Comparison of ENCODE assay signal across 20 cellular contexts in the genomic region with DNA sequence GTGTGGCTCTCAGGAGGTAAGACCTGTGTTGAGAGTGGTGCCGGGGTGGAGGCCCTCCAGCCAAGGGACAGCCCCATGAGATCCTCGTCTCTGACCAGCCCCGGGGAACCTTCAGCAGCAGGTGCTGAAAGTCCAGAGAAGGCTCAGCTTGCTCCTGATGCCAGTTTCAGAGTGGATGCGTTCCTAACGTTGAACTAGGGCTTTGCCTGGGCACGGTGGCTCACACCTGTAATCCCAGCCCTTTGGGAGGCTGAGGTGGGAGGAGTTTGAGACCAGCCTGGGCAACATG. TPM values are rescaled to one million over a fixed set of nuclear protein-coding genes. Genes with fewer than 3 reads are reported as not detected.
DNase-seq lines count a peak whose midpoint lies in the region; ATAC-seq and TF ChIP-seq lines count a peak whose summit lies in the region.
"Had no signal": no experiment of that assay in that cellular context is flagged by ENCODE, and none has a peak within 500 bp of the region (broad histone marks: within the 10 kb centered on the region; RNA-seq: fewer than 3 reads in every experiment).

No MANE protein-coding gene starts in this region.

- no peak for ATAC-seq in WTC11
- peak; percentile 6 for ATAC-seq in left colon
- no peak for ATAC-seq in HG03039 (IDR thresholded peaks at IDR 0.05; ENCODE audit: unreplicated experiment)
- ATAC-seq in GM21360 (IDR thresholded peaks at IDR 0.05; ENCODE audit: unreplicated experiment): no peak
- ATAC-seq in Right ventricle myocardium inferior: no peak
- ATAC-seq: activated naive CD8-positive, alpha-beta T cell treated with anti-CD3 and anti-CD28 coated beads, Interleukin-2, amount 50 U/mL, for 24 hours; gastroesophageal sphincter; K562; left ventricle myocardium superior; naive thymus-derived CD8-positive, alpha-beta T cell; stimulated activated naive CD8-positive, alpha-beta T cell treated with anti-CD3 and anti-CD28 coated beads, Interleukin-15, Interleukin-2, amounts not matched to agents 100 U/mL and 50 U/mL, for 24 hours had no signal

- POLR2A ChIA-PET in WTC11 (lab: Charles Lee): no interaction called here

- peaks cover 12% of the 10 kb centered on the region for H3K4me1 Mint-ChIP-seq in WTC11
- H3K4me1 Mint-ChIP-seq: activated naive CD8-positive, alpha-beta T cell treated with anti-CD3 and anti-CD28 coated beads, Interleukin-2, amount 50 U/mL, for 24 hours; naive thymus-derived CD8-positive, alpha-beta T cell had no signal

- H3K27ac Mint-ChIP-seq in WTC11: peak overlapping the region; percentile 83
- H3K27ac Mint-ChIP-seq: activated naive CD8-positive, alpha-beta T cell treated with anti-CD3 and anti-CD28 coated beads, Interleukin-2, amount 50 U/mL, for 24 hours; CD4-positive, alpha-beta T cell; naive thymus-derived CD8-positive, alpha-beta T cell had no signal

- no peaks in the 10 kb centered on the region for H3K27me3 Mint-ChIP-seq in WTC11 (ENCODE audit: low read depth)

- H4K20me1 ChIP-seq in GM23248 (ENCODE audit: insufficient read depth): no peaks in the 10 kb centered on the region
- H4K20me1 ChIP-seq in smooth muscle cell (ENCODE audit: low read depth): no peaks in the 10 kb centered on the region

- no peak overlapping the region for H3K4me3 ChIP-seq in GM23248
- no peak overlapping the region for H3K4me3 ChIP-seq in smooth muscle cell
- H3K4me3 ChIP-seq: gastroesophageal sphincter, K562 had no signal

- intact Hi-C loops in left colon (cut with DNase I, micrococcal nuclease): no loop called here
- intact Hi-C loops in Right ventricle myocardium inferior (cut with DNase I): no loop called here

- no peaks in the 10 kb centered on the region for H3K9me2 ChIP-seq in GM23248 (ENCODE audit: insufficient read depth)

- DNase-seq in GM23248 (no peak), WTC11 (ENCODE audit: low spot score) (no peak), left colon (no peak), smooth muscle cell (lab: John Stamatoyannopoulos, UW; ENCODE audit: unreplicated experiment) (no peak), occipital lobe (lab: John Stamatoyannopoulos, UW) (no peak), Right ventricle myocardium inferior (ENCODE audit: missing footprints) (no peak)
- DNase-seq: activated CD4-positive, alpha-beta T cell treated with anti-CD3 and anti-CD28 coated beads for 48 hours; activated naive CD8-positive, alpha-beta T cell treated with anti-CD3 and anti-CD28 coated beads, Interleukin-2, amount 50 U/mL, for 24 hours; CD4-positive, alpha-beta T cell; DND-41; left ventricle myocardium superior; naive thymus-derived CD8-positive, alpha-beta T cell; NCI-H1694 treated with DMSO at 0.1 percent for 48 hours; NCI-H82; stimulated activated naive CD8-positive, alpha-beta T cell treated with anti-CD3 and anti-CD28 coated beads, Interleukin-15, Interleukin-2, amounts not matched to agents 100 U/mL and 50 U/mL, for 24 hours had no signal

- CTCF ChIA-PET in WTC11 (lab: Charles Lee): interaction anchor here (1.1 kb wide), 1 partner anchor 15 kb away, joined by 3 read pairs; no protein-coding TSS in a partner anchor

- TF ChIP-seq CTCF in WTC11 (IDR thresholded peaks at IDR 0.05) (no peak), smooth muscle cell (IDR thresholded peaks at IDR 0.05; ENCODE audit: borderline replicate concordance, insufficient read depth, poor library complexity, severe bottlenecking) (no peak)

- H3K36me3 ChIP-seq in GM23248 (ENCODE audit: low read depth) (no peaks in the 10 kb centered on the region), smooth muscle cell (ENCODE audit: low read depth) (peaks cover 5% of the 10 kb centered on the region)
- H3K36me3 ChIP-seq: brain microvascular endothelial cell, gastroesophageal sphincter had no signal

- H3K79me2 ChIP-seq in GM23248 (ENCODE audit: insufficient read depth): no peaks in the 10 kb centered on the region
- H3K79me2 ChIP-seq in smooth muscle cell (ENCODE audit: low read depth): peaks cover 33% of the 10 kb centered on the region

- peaks cover 44% of the 10 kb centered on the region for H3K4me1 ChIP-seq in GM23248 (ENCODE audit: insufficient read depth)
- H3K4me1 ChIP-seq in smooth muscle cell (ENCODE audit: low read depth): no peaks in the 10 kb centered on the region

- in situ Hi-C loops in GM23248 (cut with MboI): no loop called here

- H3F3A ChIP-seq in GM23248 (ENCODE audit: insufficient read depth): peaks cover 27% of the 10 kb centered on the region
- peaks cover 18% of the 10 kb centered on the region for H3F3A ChIP-seq in smooth muscle cell (ENCODE audit: low read depth)

- H3K9ac ChIP-seq in GM23248 (no peak overlapping the region), smooth muscle cell (ENCODE audit: low read depth) (peak overlapping the region; percentile 52)

- H3K27me3 ChIP-seq in GM23248 (replicated peaks; ENCODE audit: insufficient read depth) (no peaks in the 10 kb centered on the region), smooth muscle cell (ENCODE audit: low read depth) (no peaks in the 10 kb centered on the region)
- H3K27me3 ChIP-seq: brain microvascular endothelial cell, gastroesophageal sphincter had no signal

- peak overlapping the region; percentile 79; the same call in 1 of the 2 replicates for H3K27ac ChIP-seq in GM23248
- H3K27ac ChIP-seq in smooth muscle cell (ENCODE audit: low read depth): peak overlapping the region; percentile 94
- H3K27ac ChIP-seq: gastroesophageal sphincter had no signal

- no peaks in the 10 kb centered on the region for H3K9me3 ChIP-seq in GM23248 (ENCODE audit: low read depth)
- H3K9me3 ChIP-seq in smooth muscle cell (replicated peaks; ENCODE audit: low read depth): no peaks in the 10 kb centered on the region

- WGBS in GM23248 (ENCODE audit: low coverage in 1 of 2, low lambda C conversion rate in 2 of 2, missing lambda C conversion rate in 2 of 2), 2 experiments: 64 to 66% methylated on average over 6 of the region's 6 CpGs
- WGBS in smooth muscle cell (ENCODE audit: low lambda C conversion rate): 77% methylated on average over 6 of the region's 6 CpGs

- H3K4me2 ChIP-seq in GM23248 (ENCODE audit: unreplicated experiment) (no peak overlapping the region), smooth muscle cell (peak overlapping the region; percentile 69)

- no peak overlapping the region for H2AFZ ChIP-seq in GM23248
- H2AFZ ChIP-seq in smooth muscle cell (ENCODE audit: low read depth): no peak overlapping the region

- H3K9me3 Mint-ChIP-seq in WTC11: no peaks in the 10 kb centered on the region
- H3K9me3 Mint-ChIP-seq: activated naive CD8-positive, alpha-beta T cell treated with anti-CD3 and anti-CD28 coated beads, Interleukin-2, amount 50 U/mL, for 24 hours; CD4-positive, alpha-beta T cell had no signal

- peaks cover 24% of the 10 kb centered on the region for H3K36me3 Mint-ChIP-seq in WTC11

- no peak overlapping the region for H3K4me3 Mint-ChIP-seq in WTC11
- H3K4me3 Mint-ChIP-seq: activated naive CD8-positive, alpha-beta T cell treated with anti-CD3 and anti-CD28 coated beads, Interleukin-2, amount 50 U/mL, for 24 hours; CD4-positive, alpha-beta T cell; naive thymus-derived CD8-positive, alpha-beta T cell had no signal

TF ChIP-seq in WTC11, 78 proteins besides CTCF, POLR2A, EP300 and RAD21:
- no peak for TF ChIP-seq JUN (CRISPR knock-in tag; IDR thresholded peaks at IDR 0.05)
- TF ChIP-seq TEAD4 (CRISPR knock-in tag; IDR thresholded peaks at IDR 0.05): no peak
- TF ChIP-seq HMGA2 (CRISPR knock-in tag; IDR thresholded peaks at IDR 0.05): no peak

RNA-seq across cellular contexts. Expression of gene BAIAP2L1, which starts 45.7 kb away (rescaled TPM):
- 4.2 and 5.9 TPM in 2 replicates for total RNA-seq in GM23248 (2014; rRNA removed; shearing (Covaris generic))
- polyA plus RNA-seq in GM23248 (2016; fragmentation: Nextera tagmentation; extraction: Ambion mirVana) (7.4 and 7.7 TPM in 2 replicates), smooth muscle cell (45.0 and 47.2 TPM in 2 replicates)
- total RNA-seq in WTC11 (2021) (35.5 to 37.5 TPM (median 36.8 TPM) in 3 replicates), left colon (10 to 100 TPM; 67.2 to 70.9 TPM), smooth muscle cell (55.1 and 63.1 TPM in 2 replicates), occipital lobe (0.16 TPM), Right ventricle myocardium inferior (1.6 TPM)
